ENCODE assay signal across 23 cellular contexts in genomic region chrX:7448123-7448522, GRCh38.
A peak's percentile ranks its signal among the peaks of the same experiment; 100 is the strongest.
DNase-seq lines count a peak whose midpoint lies in the region; ATAC-seq and TF ChIP-seq lines count a peak whose summit lies in the region.
"Had no signal": no experiment of that assay in that cellular context is flagged by ENCODE, and none has a peak within 500 bp of the region (broad histone marks: within the 10 kb centered on the region; RNA-seq: fewer than 3 reads in every experiment).

No MANE protein-coding gene starts in this region.

- no peak for TF ChIP-seq POLR2A in NB4 (IDR thresholded peaks at IDR 0.05; ENCODE audit: extremely low read depth, insufficient read length)

- no peak for ATAC-seq in HG03378 (IDR thresholded peaks at IDR 0.05; ENCODE audit: unreplicated experiment)
- ATAC-seq: A549; CD8-positive, alpha-beta T cell had no signal

- H3K27me3 ChIP-seq in HL-60 (ENCODE audit: insufficient read depth, poor library complexity, severe bottlenecking) = no peaks in the 10 kb centered on the region
- H3K27me3 ChIP-seq: SJSA1 had no signal

- DNase-seq in HL-60 (ENCODE audit: low read depth in 1 of 2, low spot score in 1 of 2) (peak; percentile 6 to 73), Kasumi-1 (lab: John Stamatoyannopoulos, UW) (peak; percentile 45 to 53), NB4 (ENCODE audit: low read depth) (peak; percentile 71), OCI-M1 (lab: John Stamatoyannopoulos, UW) (peak; percentile 11), NCI-H526 treated with DMSO at 0.1 percent for 48 hours (lab: John Stamatoyannopoulos, UW) (no peak), head of caudate nucleus (no peak)
- no peak for DNase-seq in activated CD4-positive, alpha-beta T cell treated with anti-CD3 and anti-CD28 coated beads, Interleukin-2, amount 50 U/mL, for 4 hours
- DNase-seq: CD8-positive, alpha-beta T cell; DMS 273 treated with DMSO at 0.1 percent for 48 hours; DMS79; GF-D8; KG1; NCI-H2029; NCI-H446; NCI-H524 treated with DMSO at 0.1 percent for 48 hours; NCI-H82; Right ventricle myocardium superior; RPMI8226; T-helper 9 cell had no signal

- intact Hi-C loops in head of caudate nucleus (cut with DNase I) = no loop called here

- no peak overlapping the region for H3K27ac ChIP-seq in HL-60 (replicated peaks)
- H3K27ac ChIP-seq: A549, C4-2B, SJSA1 had no signal

- no peak for TF ChIP-seq CTCF in HL-60 (IDR thresholded peaks at IDR 0.05; ENCODE audit: insufficient read depth, low read length)
- TF ChIP-seq CTCF in NB4 (IDR thresholded peaks at IDR 0.05; ENCODE audit: low read depth, low read length) = no peak

- no peak overlapping the region for H3K4me3 ChIP-seq in HL-60 (replicated peaks; ENCODE audit: insufficient read depth, low read length)
- no peak overlapping the region for H3K4me3 ChIP-seq in NB4 (ENCODE audit: low read depth, low read length)
- H3K4me3 ChIP-seq: A549, SJSA1 had no signal

Comparison
In these comparisons a context has a peak if more than half of its experiments do, and no peak if none do; other contexts are left out.
1. DNase-seq: peak in HL-60 (2 of 2), Kasumi-1 (2 of 2), NB4 (single experiment) and OCI-M1 (single experiment); none in NCI-H526 treated with DMSO at 0.1 percent for 48 hours (single experiment), activated CD4-positive, alpha-beta T cell treated with anti-CD3 and anti-CD28 coated beads, Interleukin-2, amount 50 U/mL, for 4 hours (0 of 2) and head of caudate nucleus (0 of 42).